ENCODE assay signal across 4 cellular contexts in the genomic region with DNA sequence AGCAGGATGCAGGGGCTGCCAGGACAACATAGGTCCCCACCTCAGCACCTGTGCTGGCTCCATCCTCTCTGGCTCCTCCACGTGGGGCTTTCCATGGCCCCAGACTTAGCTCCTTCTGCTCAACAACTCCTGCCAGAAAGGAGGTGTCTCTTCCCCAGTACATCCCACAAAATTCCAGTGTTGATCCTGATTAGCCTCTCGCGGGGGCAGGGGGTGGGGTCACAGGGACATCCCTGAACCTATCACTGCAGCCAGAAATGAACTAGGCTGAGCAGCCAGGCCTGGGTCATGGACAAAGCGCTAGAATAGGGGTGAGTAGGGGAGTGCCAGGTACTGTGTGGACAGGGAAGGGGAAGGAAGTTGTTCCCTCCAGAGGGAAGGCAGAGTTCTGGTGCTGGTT. TPM values are rescaled to one million over a fixed set of nuclear protein-coding genes. Genes with fewer than 3 reads are reported as not detected.
"Had no signal": no experiment of that assay in that cellular context is flagged by ENCODE, and none has a peak within 500 bp of the region (broad histone marks: within the 10 kb centered on the region; RNA-seq: fewer than 3 reads in every experiment).

No MANE protein-coding gene starts in this region.

RNA-seq across cellular contexts. Expression of a gene that starts 5.0 kb away (rescaled TPM):
- total RNA-seq: PC-3, SJCRH30, SK-MEL-5 had no signal

RNA-seq across cellular contexts. Expression of a gene that starts 17.4 kb away (rescaled TPM):
- total RNA-seq: Right ventricle myocardium inferior, SJCRH30, SK-MEL-5 had no signal
